Comparison of ENCODE assay signal across 13 cellular contexts in genomic region chr2:213147550-213147949, GRCh38. TPM values are rescaled to one million over a fixed set of nuclear protein-coding genes. Genes with fewer than 3 reads are reported as not detected.
DNase-seq lines count a peak whose midpoint lies in the region; ATAC-seq and TF ChIP-seq lines count a peak whose summit lies in the region.
"Had no signal": no experiment of that assay in that cellular context is flagged by ENCODE, and none has a peak within 500 bp of the region (broad histone marks: within the 10 kb centered on the region; RNA-seq: fewer than 3 reads in every experiment).

No MANE protein-coding gene starts in this region.

- peaks cover 31% of the 10 kb centered on the region for H3K4me1 Mint-ChIP-seq in activated CD4-positive, alpha-beta T cell treated with anti-CD3 and anti-CD28 coated beads for 36 hours
- H3K4me1 Mint-ChIP-seq in activated CD8-positive, alpha-beta T cell treated with anti-CD3 and anti-CD28 coated beads for 36 hours (ENCODE audit: low read depth) = peaks cover 34% of the 10 kb centered on the region

- H3K27me3 ChIP-seq in psoas muscle (ENCODE audit: insufficient read depth in 3 of 3, low read length in 2 of 3) = no peaks in the 10 kb centered on the region
- H3K27me3 ChIP-seq: vagina had no signal

- 81 to 92% (median 86%) methylated on average over 2 of the region's 2 CpGs for WGBS in psoas muscle, 3 donors

- peaks cover 46% of the 10 kb centered on the region for H3K4me1 ChIP-seq in psoas muscle

- CTCF ChIA-PET in activated CD4-positive, alpha-beta T cell treated with anti-CD3 and anti-CD28 coated beads for 36 hours (lab: Charles Lee) = interaction anchor here (0.8 to 1.4 kb wide), 3 partner anchors 182 to 284 kb away, joined by 3 to 4 read pairs (median 3); no protein-coding TSS in a partner anchor
- CTCF ChIA-PET in activated CD8-positive, alpha-beta T cell treated with anti-CD3 and anti-CD28 coated beads for 36 hours (lab: Charles Lee) = interaction anchor here (1.0 to 2.8 kb wide), 3 partner anchors 18 to 146 kb away, joined by 4 to 10 read pairs (median 5); no protein-coding TSS in a partner anchor

- H3K4me3 ChIP-seq in psoas muscle = peak overlapping the region; percentile 89
- H3K4me3 ChIP-seq: A549 had no signal

- no peak for ATAC-seq in activated CD4-positive, alpha-beta T cell treated with anti-CD3 and anti-CD28 coated beads for 36 hours
- peak; percentile 17 for ATAC-seq in HG03135 (IDR thresholded peaks at IDR 0.05; ENCODE audit: unreplicated experiment)
- peak; percentile 22 for ATAC-seq in activated CD8-positive, alpha-beta T cell treated with anti-CD3 and anti-CD28 coated beads for 36 hours
- ATAC-seq in psoas muscle = no peak
- ATAC-seq: A549 had no signal

- H3K27ac Mint-ChIP-seq in activated CD4-positive, alpha-beta T cell treated with anti-CD3 and anti-CD28 coated beads for 36 hours = peak overlapping the region; percentile 37
- peak overlapping the region; percentile 88 for H3K27ac Mint-ChIP-seq in activated CD8-positive, alpha-beta T cell treated with anti-CD3 and anti-CD28 coated beads for 36 hours

- H3K36me3 ChIP-seq in psoas muscle (ENCODE audit: insufficient read depth in 1 of 2, low read depth in 1 of 2) = peaks cover 0 to 10% of the 10 kb centered on the region in 2 donors
- H3K36me3 ChIP-seq: vagina had no signal

- intact Hi-C loops in activated CD4-positive, alpha-beta T cell treated with anti-CD3 and anti-CD28 coated beads for 36 hours (cut with DNase I, micrococcal nuclease) = loop anchor here in 1 of 2 experiments (5.0 kb wide), 1 partner anchor 45 kb away; no protein-coding TSS in a partner anchor
- intact Hi-C loops in activated CD8-positive, alpha-beta T cell treated with anti-CD3 and anti-CD28 coated beads for 36 hours (cut with micrococcal nuclease) = no loop called here
- intact Hi-C loops in psoas muscle (cut with DNase I) = loop anchor here in 1 of 2 donors (5.0 kb wide), 1 partner anchor 45 kb away; no protein-coding TSS in a partner anchor

- no peaks in the 10 kb centered on the region for H3K9me3 ChIP-seq in psoas muscle
- H3K9me3 ChIP-seq: A549, vagina had no signal

- H3K4me3 Mint-ChIP-seq in activated CD4-positive, alpha-beta T cell treated with anti-CD3 and anti-CD28 coated beads for 36 hours = peak overlapping the region; percentile 46
- H3K4me3 Mint-ChIP-seq in activated CD8-positive, alpha-beta T cell treated with anti-CD3 and anti-CD28 coated beads for 36 hours = peak overlapping the region; percentile 83

- peak overlapping the region; percentile 96 for H3K27ac ChIP-seq in psoas muscle
- H3K27ac ChIP-seq: A549, vagina had no signal

- peaks cover 23% of the 10 kb centered on the region for H3K27me3 Mint-ChIP-seq in activated CD4-positive, alpha-beta T cell treated with anti-CD3 and anti-CD28 coated beads for 36 hours
- peaks cover 10% of the 10 kb centered on the region for H3K27me3 Mint-ChIP-seq in activated CD8-positive, alpha-beta T cell treated with anti-CD3 and anti-CD28 coated beads for 36 hours

- no peaks in the 10 kb centered on the region for H3K9me3 Mint-ChIP-seq in activated CD4-positive, alpha-beta T cell treated with anti-CD3 and anti-CD28 coated beads for 36 hours (ENCODE audit: low read depth)
- H3K9me3 Mint-ChIP-seq in activated CD8-positive, alpha-beta T cell treated with anti-CD3 and anti-CD28 coated beads for 36 hours = no peaks in the 10 kb centered on the region

- POLR2A ChIA-PET in activated CD4-positive, alpha-beta T cell treated with anti-CD3 and anti-CD28 coated beads for 36 hours (lab: Charles Lee) = interaction anchor here (0.7 to 1.2 kb wide), 3 partner anchors 40 to 58 kb away, joined by 3 to 6 read pairs (median 4); no protein-coding TSS in a partner anchor
- POLR2A ChIA-PET in activated CD8-positive, alpha-beta T cell treated with anti-CD3 and anti-CD28 coated beads for 36 hours (lab: Charles Lee) = interaction anchor here (0.8 to 1.5 kb wide), 4 partner anchors 11 to 207 kb away, joined by 3 to 5 read pairs (median 3); no protein-coding TSS in a partner anchor

- no peak for TF ChIP-seq CTCF in activated CD8-positive, alpha-beta T cell treated with anti-CD3 and anti-CD28 coated beads for 36 hours (IDR thresholded peaks at IDR 0.05)
- TF ChIP-seq CTCF in psoas muscle (IDR thresholded peaks at IDR 0.05) = no peak

- H3K36me3 Mint-ChIP-seq in activated CD4-positive, alpha-beta T cell treated with anti-CD3 and anti-CD28 coated beads for 36 hours (ENCODE audit: low read depth) = no peaks in the 10 kb centered on the region
- H3K36me3 Mint-ChIP-seq in activated CD8-positive, alpha-beta T cell treated with anti-CD3 and anti-CD28 coated beads for 36 hours (ENCODE audit: low read depth) = peaks cover 23% of the 10 kb centered on the region

- peak; percentile 29 for DNase-seq in activated CD4-positive, alpha-beta T cell treated with anti-CD3 and anti-CD28 coated beads for 36 hours
- no peak for DNase-seq in activated CD4-positive, alpha-beta T cell treated with anti-CD3 and anti-CD28 coated beads, Interleukin-2, amount 50 U/mL, for 48 hours
- peak; percentile 49 for DNase-seq in activated CD8-positive, alpha-beta T cell treated with anti-CD3 and anti-CD28 coated beads for 36 hours
- DNase-seq in psoas muscle (no peak), cortex of kidney (lab: John Stamatoyannopoulos, UW) (no peak), NCI-H2029 treated with DMSO at 0.1 percent for 48 hours (lab: John Stamatoyannopoulos, UW) (no peak), SK-N-DZ (ENCODE audit: low spot score) (no peak)
- DNase-seq: HCEC 1CT, NCI-H1436, retina had no signal

RNA-seq across cellular contexts. Expression of gene IKZF2, which starts 3.9 kb away (rescaled TPM):
- total RNA-seq in activated CD4-positive, alpha-beta T cell treated with anti-CD3 and anti-CD28 coated beads for 36 hours = 1 to 10 TPM; 6.3 to 8.3 TPM
- 10 to 100 TPM; 24.4 to 28.7 TPM for total RNA-seq in activated CD8-positive, alpha-beta T cell treated with anti-CD3 and anti-CD28 coated beads for 36 hours
- total RNA-seq in psoas muscle = 10 to 100 TPM in 1 of 4 donors, 1 to 10 TPM in 3; 3.2 to 11.6 (median 6.5) TPM
- polyA plus RNA-seq in psoas muscle = 1 to 10 TPM in 1 of 3 donors, under 1 TPM in 2; 0.29 to 2.2 (median 0.56) TPM
- 0.58 and 0.68 TPM in 2 replicates for polyA plus RNA-seq in SK-N-DZ (2014; cell fraction: cytosol; rRNA removed)
- polyA plus RNA-seq in SK-N-DZ (2014; cell fraction: nucleus; rRNA removed) = 0.92 and 1.3 TPM in 2 replicates

Comparison
In these comparisons a context has a peak if more than half of its experiments do, and no peak if none do; other contexts are left out.
1. DNase-seq: peak in activated CD4-positive, alpha-beta T cell treated with anti-CD3 and anti-CD28 coated beads for 36 hours (single experiment) and activated CD8-positive, alpha-beta T cell treated with anti-CD3 and anti-CD28 coated beads for 36 hours (single experiment); none in activated CD4-positive, alpha-beta T cell treated with anti-CD3 and anti-CD28 coated beads, Interleukin-2, amount 50 U/mL, for 48 hours (0 of 2), psoas muscle (0 of 2), cortex of kidney (single experiment), NCI-H2029 treated with DMSO at 0.1 percent for 48 hours (single experiment) and SK-N-DZ (single experiment).
2. ATAC-seq: peak in HG03135 (single experiment) and activated CD8-positive, alpha-beta T cell treated with anti-CD3 and anti-CD28 coated beads for 36 hours (single experiment); none in activated CD4-positive, alpha-beta T cell treated with anti-CD3 and anti-CD28 coated beads for 36 hours (single experiment) and psoas muscle (0 of 4).